19 cellular contexts compared by ENCODE assay signal in genomic region chr18:52070295-52070756, GRCh38.
A peak's percentile ranks its signal among the peaks of the same experiment; 100 is the strongest.
DNase-seq lines count a peak whose midpoint lies in the region; ATAC-seq and TF ChIP-seq lines count a peak whose summit lies in the region.
"Had no signal": no experiment of that assay in that cellular context is flagged by ENCODE, and none has a peak within 500 bp of the region (broad histone marks: within the 10 kb centered on the region; RNA-seq: fewer than 3 reads in every experiment).

No MANE protein-coding gene starts in this region.

- in situ Hi-C loops in transverse colon (cut with MboI; ENCODE audit: low pct_ligation_motif_present in 1 of 4, low pct_unique_long_range_greater_than_20kb in 1 of 4, low sequenced_read_pairs in 3 of 4): no loop called here

- intact Hi-C loops in transverse colon (cut with DNase I; ENCODE audit: low total_unique reads): no loop called here

- no peaks in the 10 kb centered on the region for H3K36me3 ChIP-seq in transverse colon
- H3K36me3 ChIP-seq: HAP-1 had no signal

- no peak for TF ChIP-seq POLR2A in transverse colon (IDR thresholded peaks at IDR 0.05)

- no peak overlapping the region for H3K4me3 ChIP-seq in transverse colon
- H3K4me3 ChIP-seq: HAP-1 had no signal

- DNase-seq in DMS53 (lab: John Stamatoyannopoulos, UW) (peak; percentile 38), DMS53 treated with DMSO at 0.1 percent for 48 hours (lab: John Stamatoyannopoulos, UW; ENCODE audit: unreplicated experiment) (no peak), SW480 (ENCODE audit: low spot score) (peak; percentile 93), left kidney (ENCODE audit: low read depth, low spot score) (peak; percentile 85), transverse colon (peak; percentile 7)
- DNase-seq in activated CD4-positive, alpha-beta T cell treated with anti-CD3 and anti-CD28 coated beads for 48 hours: no peak
- DNase-seq: AML-193, DMS 273 treated with DMSO at 0.1 percent for 48 hours, Kasumi-1, NCI-H1105, NCI-H82, SHP77, SK-N-SH had no signal

- no peak overlapping the region for H3K27ac ChIP-seq in transverse colon
- H3K27ac ChIP-seq: 22Rv1, C4-2B, HL-60 had no signal

- TF ChIP-seq CTCF in transverse colon (IDR thresholded peaks at IDR 0.05): no peak

- ATAC-seq in GM21367 (IDR thresholded peaks at IDR 0.05; ENCODE audit: unreplicated experiment) (no peak), GM19467 (IDR thresholded peaks at IDR 0.05; ENCODE audit: unreplicated experiment) (no peak)

- 43% methylated on average over 2 to 4 of the region's 4 CpGs for WGBS in transverse colon (ENCODE audit: low coverage in 1 of 2), 2 donors

- TF ChIP-seq EP300 in transverse colon (IDR thresholded peaks at IDR 0.05; ENCODE audit: low read depth): no peak

- H3K27me3 ChIP-seq in transverse colon: no peaks in the 10 kb centered on the region

- H3K9me3 ChIP-seq in transverse colon: peaks cover 4 to 11% of the 10 kb centered on the region in 2 donors
- H3K9me3 ChIP-seq: HAP-1, SK-N-SH had no signal

- no peaks in the 10 kb centered on the region for H3K4me1 ChIP-seq in transverse colon
- H3K4me1 ChIP-seq: HAP-1 had no signal

Comparison
In these comparisons a context has a peak if more than half of its experiments do, and no peak if none do; other contexts are left out.
1. DNase-seq: peak in DMS53 (single experiment), SW480 (single experiment), left kidney (single experiment) and transverse colon (single experiment); none in DMS53 treated with DMSO at 0.1 percent for 48 hours (single experiment) and activated CD4-positive, alpha-beta T cell treated with anti-CD3 and anti-CD28 coated beads for 48 hours (single experiment).